In the genomic region with DNA sequence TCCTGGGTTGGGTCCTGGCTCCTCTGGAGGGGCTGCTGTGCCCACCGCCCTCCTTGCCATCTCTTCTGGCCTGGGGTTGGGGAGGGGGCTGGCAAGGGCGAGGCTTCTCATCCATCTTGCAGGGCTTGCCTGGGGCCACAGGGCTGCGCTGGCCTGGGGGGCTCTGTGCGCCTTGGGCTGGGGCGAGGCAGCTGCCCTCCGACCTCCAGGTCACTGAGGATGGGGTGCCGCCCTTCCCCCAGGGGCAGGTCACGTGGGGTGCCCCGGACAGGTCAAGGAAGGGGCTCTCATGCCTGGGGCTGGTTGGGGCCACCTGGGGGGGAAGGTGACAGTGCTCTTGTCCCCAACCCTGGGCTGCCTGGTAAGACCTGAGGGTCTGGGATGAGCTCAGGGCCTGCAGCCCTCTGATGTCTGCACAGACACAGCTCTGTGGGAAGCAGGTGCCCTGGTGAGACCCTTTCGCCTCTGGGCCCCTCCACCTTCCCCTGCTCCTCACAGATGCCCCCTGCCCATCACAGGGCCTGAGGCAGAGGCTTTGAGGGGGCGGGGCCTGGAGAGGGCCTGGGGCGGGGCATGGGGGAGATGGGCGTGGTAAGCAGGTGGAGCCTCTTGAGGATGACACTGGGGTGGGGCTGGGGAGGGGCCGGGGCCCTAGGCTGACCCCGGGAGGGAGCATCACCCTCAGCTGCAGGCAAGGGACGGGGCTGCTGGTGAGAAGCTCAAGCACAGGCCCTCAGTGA, we compare ENCODE assay signal across 20 cellular contexts. TPM values are rescaled to one million over a fixed set of nuclear protein-coding genes. Genes with fewer than 3 reads are reported as not detected.
DNase-seq lines count a peak whose midpoint lies in the region; ATAC-seq, FAIRE-seq and TF ChIP-seq lines count a peak whose summit lies in the region.
"Had no signal": no experiment of that assay in that cellular context is flagged by ENCODE, and none has a peak within 500 bp of the region (broad histone marks: within the 10 kb centered on the region; RNA-seq: fewer than 3 reads in every experiment).

No MANE protein-coding gene starts in this region.

- TF ChIP-seq EP300 in transverse colon (IDR thresholded peaks at IDR 0.05; ENCODE audit: low read depth): no peak

- no peak overlapping the region for H3K27ac Mint-ChIP-seq in WTC11
- H3K27ac Mint-ChIP-seq: nephron progenitor cell, T-cell had no signal

- CTCF ChIA-PET in WTC11 (lab: Charles Lee): no interaction called here

- H3K27me3 ChIP-seq in right atrium auricular region (no peaks in the 10 kb centered on the region), transverse colon (peaks cover 49% of the 10 kb centered on the region)

- H3K9me3 ChIP-seq in right atrium auricular region (no peaks in the 10 kb centered on the region), kidney (ENCODE audit: control insufficient read depth in 1 of 2, low read length in 2 of 2) (no peaks in the 10 kb centered on the region), transverse colon (no peaks in the 10 kb centered on the region)

- no peak for TF ChIP-seq POLR2A in transverse colon (IDR thresholded peaks at IDR 0.05)

- peaks cover 3% of the 10 kb centered on the region; the same call in 1 of the 2 replicates for H3K9me3 Mint-ChIP-seq in WTC11
- H3K9me3 Mint-ChIP-seq: nephron progenitor cell, T-cell had no signal

- H3K4me1 Mint-ChIP-seq in WTC11: no peaks in the 10 kb centered on the region

- DNase-seq in Right ventricle myocardium inferior (ENCODE audit: missing footprints) (peak; percentile 60), right atrium auricular region (ENCODE audit: low spot score) (no peak), WTC11 (ENCODE audit: low spot score) (peak; percentile 57), kidney (peak; percentile 70), transverse colon (peak; percentile 7), GDM1 (lab: John Stamatoyannopoulos, UW) (no peak), coronary artery (ENCODE audit: low spot score) (no peak)
- DNase-seq: activated CD4-positive, alpha-beta T cell treated with anti-CD3 and anti-CD28 coated beads, Interleukin-2, amount 50 U/mL, for 48 hours; anterior cingulate cortex; DMS79 treated with DMSO at 0.1 percent for 48 hours; effector memory CD4-positive, alpha-beta T cell; HCEC 1CT; mesenchymal stem cell; NCI-H1092 treated with DMSO at 0.1 percent for 48 hours; NCI-H2081; SHP77 treated with DMSO at 0.1 percent for 48 hours; stimulated activated naive CD4-positive, alpha-beta T cell had no signal

- H3K4me3 ChIP-seq in right atrium auricular region: no peak overlapping the region
- no peak overlapping the region for H3K4me3 ChIP-seq in kidney (ENCODE audit: low read length in 2 of 2)
- no peak overlapping the region for H3K4me3 ChIP-seq in transverse colon
- H3K4me3 ChIP-seq in coronary artery: no peak overlapping the region

- no peaks in the 10 kb centered on the region for H3K27me3 Mint-ChIP-seq in WTC11 (ENCODE audit: low read depth)

- in situ Hi-C loops in transverse colon (cut with MboI; ENCODE audit: low pct_ligation_motif_present in 1 of 4, low pct_unique_long_range_greater_than_20kb in 1 of 4, low sequenced_read_pairs in 3 of 4): no loop called here

- H3K36me3 Mint-ChIP-seq in WTC11: no peaks in the 10 kb centered on the region
- H3K36me3 Mint-ChIP-seq: T-cell had no signal

- no peak overlapping the region for H3K9ac ChIP-seq in kidney (ENCODE audit: low read length in 2 of 2)

- whole genome bisulfite sequencing in transverse colon (ENCODE audit: low coverage in 1 of 2), 2 donors: 28 to 67% methylated on average over 4 to 13 of the region's 16 CpGs

- H3K36me3 ChIP-seq in right atrium auricular region (no peaks in the 10 kb centered on the region), kidney (ENCODE audit: control insufficient read depth in 1 of 2, insufficient read depth in 2 of 2, low read length in 2 of 2) (no peaks in the 10 kb centered on the region), transverse colon (no peaks in the 10 kb centered on the region)

- intact Hi-C loops in Right ventricle myocardium inferior (cut with DNase I) (no loop called here), kidney (cut with DNase I) (no loop called here), transverse colon (cut with DNase I; ENCODE audit: low total_unique reads) (no loop called here)

- no peak for FAIRE-seq in kidney (lab: Jason Lieb, UNC)

- no peaks in the 10 kb centered on the region for H3K4me1 ChIP-seq in right atrium auricular region
- H3K4me1 ChIP-seq in kidney (ENCODE audit: control insufficient read depth in 1 of 2, insufficient read depth in 1 of 2, low read depth in 1 of 2, low read length in 2 of 2): no peaks in the 10 kb centered on the region
- peaks cover 7 to 21% (median 16%) of the 10 kb centered on the region in 4 donors for H3K4me1 ChIP-seq in transverse colon

- ATAC-seq in Right ventricle myocardium inferior: no peak
- peak; percentile 95 for ATAC-seq in WTC11
- ATAC-seq in GM19455 (IDR thresholded peaks at IDR 0.05; ENCODE audit: unreplicated experiment): no peak
- ATAC-seq: T-cell had no signal

- POLR2A ChIA-PET in WTC11 (lab: Charles Lee): no interaction called here

- H3K4me3 Mint-ChIP-seq in WTC11: no peak overlapping the region
- H3K4me3 Mint-ChIP-seq: nephron progenitor cell, T-cell had no signal

- TF ChIP-seq CTCF in right atrium auricular region (IDR thresholded peaks at IDR 0.05) (no peak), WTC11 (IDR thresholded peaks at IDR 0.05) (no peak), kidney (IDR thresholded peaks at IDR 0.05; ENCODE audit: borderline replicate concordance, extremely low read depth, insufficient read depth) (no peak), transverse colon (IDR thresholded peaks at IDR 0.05) (no peak), coronary artery (IDR thresholded peaks at IDR 0.05) (no peak)

- H3K27ac ChIP-seq in right atrium auricular region: no peak overlapping the region
- H3K27ac ChIP-seq in kidney (ENCODE audit: low read depth in 2 of 2, low read length in 2 of 2): no peak overlapping the region
- H3K27ac ChIP-seq in transverse colon: no peak overlapping the region
- H3K27ac ChIP-seq in coronary artery: no peak overlapping the region

TF ChIP-seq in WTC11, 78 proteins besides CTCF, POLR2A, EP300 and RAD21 (continues in another document):
- no peak for TF ChIP-seq TEAD4 (CRISPR knock-in tag; IDR thresholded peaks at IDR 0.05)
- no peak for TF ChIP-seq EMX1 (CRISPR knock-in tag; IDR thresholded peaks at IDR 0.05)
- no peak for TF ChIP-seq SP1 (CRISPR knock-in tag; conservative IDR thresholded peaks at IDR 0.05)
- TF ChIP-seq, protein P1, sequence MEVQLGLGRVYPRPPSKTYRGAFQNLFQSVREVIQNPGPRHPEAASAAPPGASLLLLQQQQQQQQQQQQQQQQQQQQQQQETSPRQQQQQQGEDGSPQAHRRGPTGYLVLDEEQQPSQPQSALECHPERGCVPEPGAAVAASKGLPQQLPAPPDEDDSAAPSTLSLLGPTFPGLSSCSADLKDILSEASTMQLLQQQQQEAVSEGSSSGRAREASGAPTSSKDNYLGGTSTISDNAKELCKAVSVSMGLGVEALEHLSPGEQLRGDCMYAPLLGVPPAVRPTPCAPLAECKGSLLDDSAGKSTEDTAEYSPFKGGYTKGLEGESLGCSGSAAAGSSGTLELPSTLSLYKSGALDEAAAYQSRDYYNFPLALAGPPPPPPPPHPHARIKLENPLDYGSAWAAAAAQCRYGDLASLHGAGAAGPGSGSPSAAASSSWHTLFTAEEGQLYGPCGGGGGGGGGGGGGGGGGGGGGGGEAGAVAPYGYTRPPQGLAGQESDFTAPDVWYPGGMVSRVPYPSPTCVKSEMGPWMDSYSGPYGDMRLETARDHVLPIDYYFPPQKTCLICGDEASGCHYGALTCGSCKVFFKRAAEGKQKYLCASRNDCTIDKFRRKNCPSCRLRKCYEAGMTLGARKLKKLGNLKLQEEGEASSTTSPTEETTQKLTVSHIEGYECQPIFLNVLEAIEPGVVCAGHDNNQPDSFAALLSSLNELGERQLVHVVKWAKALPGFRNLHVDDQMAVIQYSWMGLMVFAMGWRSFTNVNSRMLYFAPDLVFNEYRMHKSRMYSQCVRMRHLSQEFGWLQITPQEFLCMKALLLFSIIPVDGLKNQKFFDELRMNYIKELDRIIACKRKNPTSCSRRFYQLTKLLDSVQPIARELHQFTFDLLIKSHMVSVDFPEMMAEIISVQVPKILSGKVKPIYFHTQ (CRISPR knock-in tag; IDR thresholded peaks at IDR 0.05): no peak
- TF ChIP-seq ESRRA (CRISPR knock-in tag; IDR thresholded peaks at IDR 0.05; ENCODE audit: borderline replicate concordance): no peak
- TF ChIP-seq JUN (CRISPR knock-in tag; IDR thresholded peaks at IDR 0.05): no peak
- no peak for TF ChIP-seq ZNF138 (CRISPR knock-in tag; conservative IDR thresholded peaks at IDR 0.05)
- TF ChIP-seq MYBL2 (CRISPR knock-in tag; IDR thresholded peaks at IDR 0.05): no peak
- TF ChIP-seq, protein P2, sequence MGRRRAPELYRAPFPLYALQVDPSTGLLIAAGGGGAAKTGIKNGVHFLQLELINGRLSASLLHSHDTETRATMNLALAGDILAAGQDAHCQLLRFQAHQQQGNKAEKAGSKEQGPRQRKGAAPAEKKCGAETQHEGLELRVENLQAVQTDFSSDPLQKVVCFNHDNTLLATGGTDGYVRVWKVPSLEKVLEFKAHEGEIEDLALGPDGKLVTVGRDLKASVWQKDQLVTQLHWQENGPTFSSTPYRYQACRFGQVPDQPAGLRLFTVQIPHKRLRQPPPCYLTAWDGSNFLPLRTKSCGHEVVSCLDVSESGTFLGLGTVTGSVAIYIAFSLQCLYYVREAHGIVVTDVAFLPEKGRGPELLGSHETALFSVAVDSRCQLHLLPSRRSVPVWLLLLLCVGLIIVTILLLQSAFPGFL (CRISPR knock-in tag; IDR thresholded peaks at IDR 0.05; ENCODE audit: borderline replicate concordance): no peak
- TF ChIP-seq, protein P3, sequence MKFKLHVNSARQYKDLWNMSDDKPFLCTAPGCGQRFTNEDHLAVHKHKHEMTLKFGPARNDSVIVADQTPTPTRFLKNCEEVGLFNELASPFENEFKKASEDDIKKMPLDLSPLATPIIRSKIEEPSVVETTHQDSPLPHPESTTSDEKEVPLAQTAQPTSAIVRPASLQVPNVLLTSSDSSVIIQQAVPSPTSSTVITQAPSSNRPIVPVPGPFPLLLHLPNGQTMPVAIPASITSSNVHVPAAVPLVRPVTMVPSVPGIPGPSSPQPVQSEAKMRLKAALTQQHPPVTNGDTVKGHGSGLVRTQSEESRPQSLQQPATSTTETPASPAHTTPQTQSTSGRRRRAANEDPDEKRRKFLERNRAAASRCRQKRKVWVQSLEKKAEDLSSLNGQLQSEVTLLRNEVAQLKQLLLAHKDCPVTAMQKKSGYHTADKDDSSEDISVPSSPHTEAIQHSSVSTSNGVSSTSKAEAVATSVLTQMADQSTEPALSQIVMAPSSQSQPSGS (CRISPR knock-in tag; IDR thresholded peaks at IDR 0.05; ENCODE audit: borderline replicate concordance, low read depth): no peak
- no peak for TF ChIP-seq PRRX2 (CRISPR knock-in tag; IDR thresholded peaks at IDR 0.05)

RNA-seq across cellular contexts. Expression of a gene that starts 17.1 kb away (rescaled TPM):
- total RNA-seq in Right ventricle myocardium inferior (1.1 TPM), right atrium auricular region (1 to 10 TPM; 1.8 to 2.3 TPM), WTC11 (2021) (1.2 to 1.7 TPM (median 1.6 TPM) in 3 replicates), kidney (10.5 TPM), transverse colon (100 to 1,000 TPM in 3 of 4 donors, 1 to 10 TPM in 1; 4.8 to 701 (median 183) TPM)
- polyA plus RNA-seq in kidney (ENCODE audit: insufficient read depth, low read depth, low replicate concordance): 36.9 TPM

Comparison
In these comparisons a context has a peak if more than half of its experiments do, and no peak if none do; other contexts are left out.
1. DNase-seq: peak in Right ventricle myocardium inferior (single experiment), WTC11 (single experiment), kidney (single experiment) and transverse colon (single experiment); none in right atrium auricular region (single experiment), GDM1 (single experiment) and coronary artery (single experiment).